In the genomic region with DNA sequence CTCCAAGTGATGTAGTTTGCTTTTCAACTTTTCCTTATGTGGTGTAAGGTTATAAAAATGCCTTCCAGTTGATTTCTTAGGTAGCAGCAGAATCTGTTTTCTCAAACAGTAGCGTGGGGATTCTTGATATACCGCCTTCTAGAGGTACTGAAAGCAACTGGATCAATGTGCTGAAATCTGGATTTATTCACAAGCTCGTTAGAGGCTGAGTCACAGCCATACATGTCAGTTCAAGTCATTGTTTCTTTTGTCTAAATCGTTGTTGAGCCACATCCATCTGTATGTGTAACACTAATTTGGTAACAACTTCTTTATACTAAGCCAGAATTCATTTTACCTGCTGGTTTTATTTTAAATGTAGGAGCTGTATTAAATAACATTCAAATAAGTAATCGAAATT, we compare ENCODE assay signal across 24 cellular contexts.
"Had no signal": no experiment of that assay in that cellular context is flagged by ENCODE, and none has a peak within 500 bp of the region (broad histone marks: within the 10 kb centered on the region; RNA-seq: fewer than 3 reads in every experiment).

No MANE protein-coding gene starts in this region.

- H3K36me3 Mint-ChIP-seq: activated naive CD8-positive, alpha-beta T cell treated with anti-CD3 and anti-CD28 coated beads, Interleukin-2, amount 10 ng/mL, durations not matched to agents 7 days and 5 days; natural killer cell treated with Interleukin-12 subunit alpha and Interleukin-12 subunit beta and Interleukin-15 and Interleukin-18, amount 100 ng/mL, for 72 hours; stimulated activated effector memory CD8-positive, alpha-beta T cell treated with anti-CD3 and anti-CD28 coated beads, Interleukin-12 subunit alpha, Interleukin-12 subunit beta, amount 100 ng/mL, for 72 hours had no signal

- H3K9me3 ChIP-seq: gastrocnemius medialis, pancreas, right lobe of liver, transverse colon had no signal

- H3K36me3 ChIP-seq: cardiac muscle cell, gastrocnemius medialis, pancreas, right lobe of liver, transverse colon had no signal

- H3K4me1 Mint-ChIP-seq: activated naive CD8-positive, alpha-beta T cell treated with anti-CD3 and anti-CD28 coated beads, Interleukin-2, amount 10 ng/mL, durations not matched to agents 7 days and 5 days; stimulated activated effector memory CD8-positive, alpha-beta T cell treated with anti-CD3 and anti-CD28 coated beads, Interleukin-12 subunit alpha, Interleukin-12 subunit beta, amount 100 ng/mL, for 72 hours; stimulated activated naive CD8-positive, alpha-beta T cell treated with anti-CD3 and anti-CD28 coated beads, Interleukin-15, amount 100 ng/mL, for 72 hours had no signal

- H3K4me3 Mint-ChIP-seq: activated naive CD4-positive, alpha-beta T cell treated with anti-CD3 and anti-CD28 coated beads for 36 hours; activated naive CD8-positive, alpha-beta T cell treated with anti-CD3 and anti-CD28 coated beads, Interleukin-2, amount 10 ng/mL, durations not matched to agents 7 days and 5 days; activated T-cell treated with anti-CD3 and anti-CD28 coated beads, Interleukin-2, amount 50 U/mL, for 4 hours; endodermal cell; natural killer cell treated with Interleukin-12 subunit alpha and Interleukin-12 subunit beta and Interleukin-15 and Interleukin-18, amount 100 ng/mL, for 72 hours; stimulated activated effector memory CD8-positive, alpha-beta T cell treated with anti-CD3 and anti-CD28 coated beads, Interleukin-12 subunit alpha, Interleukin-12 subunit beta, amount 100 ng/mL, for 72 hours; stimulated activated naive CD8-positive, alpha-beta T cell treated with anti-CD3 and anti-CD28 coated beads, Interleukin-15, amount 100 ng/mL, for 72 hours had no signal

- FAIRE-seq: pancreas, TTC549, urothelium cell line had no signal

- H3K27me3 Mint-ChIP-seq: activated naive CD8-positive, alpha-beta T cell treated with anti-CD3 and anti-CD28 coated beads, Interleukin-2, amount 10 ng/mL, durations not matched to agents 7 days and 5 days; natural killer cell treated with Interleukin-12 subunit alpha and Interleukin-12 subunit beta and Interleukin-15 and Interleukin-18, amount 100 ng/mL, for 72 hours; stimulated activated naive CD8-positive, alpha-beta T cell treated with anti-CD3 and anti-CD28 coated beads, Interleukin-15, amount 100 ng/mL, for 72 hours had no signal

- H3K27ac Mint-ChIP-seq: activated naive CD4-positive, alpha-beta T cell treated with anti-CD3 and anti-CD28 coated beads for 36 hours; activated naive CD8-positive, alpha-beta T cell treated with anti-CD3 and anti-CD28 coated beads, Interleukin-2, amount 10 ng/mL, durations not matched to agents 7 days and 5 days; activated T-helper 2 cell treated with anti-CD3 and anti-CD28 coated beads, Interferon-gamma antibody, Interleukin-2, Interleukin-4, amounts not matched to agents 10 μg/mL and 5 μg/mL and 100 μg/mL, durations not matched to agents 14 hours and 24 hours and 36 hours; endodermal cell; natural killer cell treated with Interleukin-12 subunit alpha and Interleukin-12 subunit beta and Interleukin-15 and Interleukin-18, amount 100 ng/mL, for 72 hours; stimulated activated effector memory CD8-positive, alpha-beta T cell treated with anti-CD3 and anti-CD28 coated beads, Interleukin-12 subunit alpha, Interleukin-12 subunit beta, amount 100 ng/mL, for 72 hours; stimulated activated naive CD8-positive, alpha-beta T cell treated with anti-CD3 and anti-CD28 coated beads, Interleukin-15, amount 100 ng/mL, for 72 hours had no signal

- ATAC-seq: activated T-cell treated with anti-CD3 and anti-CD28 coated beads, Interleukin-2, amount 50 U/mL, for 4 hours; gastrocnemius medialis; left ventricle myocardium superior; natural killer cell treated with Interleukin-12 subunit alpha and Interleukin-12 subunit beta and Interleukin-15 and Interleukin-18, amount 100 ng/mL, for 72 hours; pancreas; right lobe of liver; stimulated activated effector memory CD8-positive, alpha-beta T cell treated with anti-CD3 and anti-CD28 coated beads, Interleukin-12 subunit alpha, Interleukin-12 subunit beta, amount 100 ng/mL, for 72 hours; stimulated activated naive CD8-positive, alpha-beta T cell treated with anti-CD3 and anti-CD28 coated beads, Interleukin-15, amount 100 ng/mL, for 72 hours had no signal

- H3K4me1 ChIP-seq: gastrocnemius medialis, pancreas, right lobe of liver, transverse colon had no signal

- H3K27me3 ChIP-seq: cardiac muscle cell, gastrocnemius medialis, pancreas, right lobe of liver, transverse colon had no signal

- H3K4me3 ChIP-seq: cardiac muscle cell, gastrocnemius medialis, pancreas, right lobe of liver, transverse colon had no signal

- H3K27ac ChIP-seq: cardiac muscle cell, gastrocnemius medialis, pancreas, right lobe of liver, transverse colon had no signal

- H3K9me3 Mint-ChIP-seq: activated naive CD4-positive, alpha-beta T cell treated with anti-CD3 and anti-CD28 coated beads for 36 hours; activated naive CD8-positive, alpha-beta T cell treated with anti-CD3 and anti-CD28 coated beads, Interleukin-2, amount 10 ng/mL, durations not matched to agents 7 days and 5 days; activated T-helper 2 cell treated with anti-CD3 and anti-CD28 coated beads, Interferon-gamma antibody, Interleukin-2, Interleukin-4, amounts not matched to agents 10 μg/mL and 5 μg/mL and 100 μg/mL, durations not matched to agents 14 hours and 24 hours and 36 hours; endodermal cell; stimulated activated naive CD8-positive, alpha-beta T cell treated with anti-CD3 and anti-CD28 coated beads, Interleukin-15, amount 100 ng/mL, for 72 hours had no signal

- DNase-seq: activated CD8-positive, alpha-beta memory T cell treated with anti-CD3 and anti-CD28 coated beads, Interleukin-2, amount 50 U/mL, for 48 hours; activated naive CD4-positive, alpha-beta T cell treated with anti-CD3 and anti-CD28 coated beads for 36 hours; activated naive CD8-positive, alpha-beta T cell treated with anti-CD3 and anti-CD28 coated beads, Interleukin-2, amount 10 ng/mL, durations not matched to agents 7 days and 5 days; activated T-cell treated with anti-CD3 and anti-CD28 coated beads, Interleukin-2, amount 50 U/mL, for 4 hours; amniotic stem cell; cortex of kidney; endodermal cell; gastrocnemius medialis; hippocampal formation; left ventricle myocardium superior; midbrain; pancreas; right lobe of liver; small intestine; stimulated activated CD4-positive, alpha-beta T cell treated with anti-CD3 and anti-CD28 coated beads, Interleukin-2, amount 100 ng/mL, for 24 hours; stimulated activated naive CD8-positive, alpha-beta T cell treated with anti-CD3 and anti-CD28 coated beads, Interleukin-15, amount 100 ng/mL, for 72 hours; T-helper 1 cell; transverse colon had no signal
